In the genomic region with DNA sequence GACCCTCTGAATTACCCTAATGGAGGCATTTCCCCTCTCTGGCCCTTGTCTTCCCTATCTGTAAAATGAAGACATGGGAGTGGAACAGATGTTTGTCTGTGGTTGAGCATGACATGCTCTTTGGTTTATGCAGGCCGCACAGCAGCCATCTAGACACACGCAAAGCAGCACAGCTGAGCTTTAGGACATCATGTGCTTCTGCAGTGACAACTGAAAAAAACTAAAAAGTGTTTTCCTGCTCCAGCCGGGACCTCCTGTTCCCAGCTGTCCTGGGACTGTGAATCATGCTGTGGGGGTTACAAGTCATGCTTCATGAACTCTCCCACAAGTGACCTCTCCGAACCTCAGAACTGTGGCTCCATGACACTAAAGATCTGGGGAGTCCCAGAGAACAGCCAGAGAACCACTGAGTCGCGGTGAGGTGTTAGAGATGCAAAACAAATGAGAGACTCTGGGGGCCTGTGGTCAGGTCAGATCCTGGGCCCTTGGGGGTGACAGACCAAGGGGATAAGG, we compare ENCODE assay signal across 9 cellular contexts. TPM values are rescaled to one million over a fixed set of nuclear protein-coding genes. Genes with fewer than 3 reads are reported as not detected.
DNase-seq lines count a peak whose midpoint lies in the region; ATAC-seq and TF ChIP-seq lines count a peak whose summit lies in the region.
"Had no signal": no experiment of that assay in that cellular context is flagged by ENCODE, and none has a peak within 500 bp of the region (broad histone marks: within the 10 kb centered on the region; RNA-seq: fewer than 3 reads in every experiment).

No MANE protein-coding gene starts in this region.

- 44% methylated on average over 6 of the region's 6 CpGs for WGBS in right lobe of liver (ENCODE audit: insufficient coverage, low coverage, low lambda C conversion rate, missing lambda C conversion rate)
- 66% methylated on average over 6 of the region's 6 CpGs for WGBS in urinary bladder

- intact Hi-C loops in right lobe of liver (cut with DNase I), result no loop called here

- H3K9me3 ChIP-seq in right lobe of liver (no peaks in the 10 kb centered on the region), HAP-1 (no peaks in the 10 kb centered on the region)

- H3K27ac ChIP-seq in right lobe of liver (peak overlapping the region; percentile 24 to 90 (median 71)), urinary bladder (ENCODE audit: low read depth) (peak overlapping the region; percentile 83)
- H3K27ac ChIP-seq: SK-N-MC had no signal

- H3K4me3 ChIP-seq in right lobe of liver (no peak overlapping the region), urinary bladder (ENCODE audit: low read depth, low read length) (peak overlapping the region; percentile 75), HAP-1 (no peak overlapping the region)
- H3K4me3 ChIP-seq: SK-N-MC had no signal

- H3K36me3 ChIP-seq in right lobe of liver, result no peaks in the 10 kb centered on the region
- no peaks in the 10 kb centered on the region for H3K36me3 ChIP-seq in urinary bladder (ENCODE audit: insufficient read depth)
- no peaks in the 10 kb centered on the region for H3K36me3 ChIP-seq in HAP-1 (replicated peaks)

- DNase-seq in GF-D8 (lab: John Stamatoyannopoulos, UW), result peak; percentile 79
- peak; percentile 43 for DNase-seq in HK-2 (ENCODE audit: unreplicated experiment)
- peak; percentile 62 for DNase-seq in amniotic epithelial cell (ENCODE audit: low read depth)
- no peak for DNase-seq in right lobe of liver
- DNase-seq in HAP-1 (ENCODE audit: low spot score in 2 of 2), result no peak
- DNase-seq in NCI-H524 treated with DMSO at 0.1 percent for 48 hours (lab: John Stamatoyannopoulos, UW), result no peak

- H3K27me3 ChIP-seq in right lobe of liver (no peaks in the 10 kb centered on the region), HAP-1 (ENCODE audit: low read depth) (no peaks in the 10 kb centered on the region)

- in situ Hi-C loops in HAP-1 (cut with MboI; ENCODE audit: low sequenced_read_pairs), result loop anchor here (25.0 kb wide), 1 partner anchor 382 kb away; a partner anchor contains a TSS

- no peak for TF ChIP-seq CTCF in right lobe of liver (IDR thresholded peaks at IDR 0.05)

- TF ChIP-seq POLR2A in right lobe of liver (IDR thresholded peaks at IDR 0.05), result peak; percentile 47

- H3K4me1 ChIP-seq in right lobe of liver (peaks cover 0 to 6% (median 0%) of the 10 kb centered on the region in 4 donors), urinary bladder (ENCODE audit: insufficient read depth) (no peaks in the 10 kb centered on the region), HAP-1 (peaks cover 3% of the 10 kb centered on the region)

- ATAC-seq in GM21423 (IDR thresholded peaks at IDR 0.05; ENCODE audit: unreplicated experiment) (peak; percentile 55), right lobe of liver (peak in 2 of 4 donors; percentile 3 to 16)

RNA-seq across cellular contexts. Expression of a gene that starts 1.7 kb away (rescaled TPM):
- 1 to 10 TPM; 1.3 to 8.7 (median 3.6) TPM for total RNA-seq in right lobe of liver
- total RNA-seq in urinary bladder, result 10.2 TPM
- polyA plus RNA-seq in urinary bladder, result 37.1 TPM

RNA-seq across cellular contexts. Expression of a gene that starts 21.4 kb away (rescaled TPM):
- total RNA-seq in right lobe of liver, result 10 to 100 TPM; 25.2 to 30.5 (median 27.6) TPM
- 95.5 TPM for total RNA-seq in urinary bladder
- polyA plus RNA-seq in urinary bladder, result 29.4 TPM

Comparison
In these comparisons a context has a peak if more than half of its experiments do, and no peak if none do; other contexts are left out.
1. DNase-seq: peak in GF-D8 (single experiment), HK-2 (single experiment) and amniotic epithelial cell (single experiment); none in right lobe of liver (0 of 3), HAP-1 (0 of 2) and NCI-H524 treated with DMSO at 0.1 percent for 48 hours (single experiment).